ENCODE assay signal across 26 cellular contexts in the genomic region with DNA sequence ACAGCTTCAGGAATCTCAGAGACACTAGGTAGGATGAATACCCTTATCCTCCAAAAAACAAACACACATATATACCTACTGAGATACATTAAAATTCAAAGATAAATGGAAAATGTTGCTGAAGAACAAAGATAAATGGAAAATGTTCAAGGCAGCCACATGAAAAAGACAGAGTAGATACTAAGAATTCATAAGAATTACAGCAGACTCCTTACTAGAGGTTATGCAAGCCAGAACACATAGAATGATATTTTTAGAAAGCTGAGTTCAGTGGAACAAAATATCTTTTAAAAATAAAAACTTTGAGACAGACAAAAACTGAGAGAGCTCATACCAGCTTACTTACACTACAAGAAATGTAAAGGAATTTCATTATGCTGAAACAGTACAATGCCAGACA.
"Had no signal": no experiment of that assay in that cellular context is flagged by ENCODE, and none has a peak within 500 bp of the region (broad histone marks: within the 10 kb centered on the region; RNA-seq: fewer than 3 reads in every experiment).

No MANE protein-coding gene starts in this region.

- H3K27ac ChIP-seq: left lung, lower lobe of right lung, pancreas, prostate gland, sigmoid colon, spleen, suprapubic skin, thoracic aorta, tibial artery, upper lobe of right lung had no signal

- H3K4me3 ChIP-seq: left lung, lower lobe of right lung, pancreas, prostate gland, sigmoid colon, spleen, suprapubic skin, thoracic aorta, tibial artery, upper lobe of right lung had no signal

- ATAC-seq: left colon; left lung; lower lobe of right lung; naive thymus-derived CD8-positive, alpha-beta T cell; pancreas; right cardiac atrium; stimulated activated effector memory CD8-positive, alpha-beta T cell treated with anti-CD3 and anti-CD28 coated beads, Interleukin-12 subunit alpha, Interleukin-12 subunit beta, amount 100 ng/mL, for 72 hours; upper lobe of right lung had no signal

- H3K4me1 ChIP-seq: left lung, lower lobe of right lung, pancreas, prostate gland, sigmoid colon, spleen, suprapubic skin, tibial artery, upper lobe of right lung had no signal

- FAIRE-seq: pancreas, urothelium cell line had no signal

- H3K27me3 ChIP-seq: left lung, pancreas, sigmoid colon, spleen, suprapubic skin, tibial artery, upper lobe of right lung had no signal

- H3K9me3 ChIP-seq: lower lobe of right lung, pancreas, prostate gland, sigmoid colon, suprapubic skin, upper lobe of right lung had no signal

- H3K36me3 ChIP-seq: lower lobe of right lung, pancreas, prostate gland, thoracic aorta, upper lobe of right lung had no signal

- DNase-seq: immature natural killer cell; kidney; left colon; left lung; lower lobe of right lung; mammary epithelial cell; mesenchymal stem cell; naive thymus-derived CD8-positive, alpha-beta T cell; nucleus accumbens; pancreas; posterior cingulate gyrus; retina; right cardiac atrium; sigmoid colon; small intestine; spleen; stimulated activated CD4-positive, alpha-beta T cell treated with anti-CD3 and anti-CD28 coated beads, Interleukin-4, amount 100 ng/mL, for 24 hours; stimulated activated naive CD4-positive, alpha-beta T cell; tibial artery; trophoblast cell; upper lobe of right lung had no signal
